In the genomic region with DNA sequence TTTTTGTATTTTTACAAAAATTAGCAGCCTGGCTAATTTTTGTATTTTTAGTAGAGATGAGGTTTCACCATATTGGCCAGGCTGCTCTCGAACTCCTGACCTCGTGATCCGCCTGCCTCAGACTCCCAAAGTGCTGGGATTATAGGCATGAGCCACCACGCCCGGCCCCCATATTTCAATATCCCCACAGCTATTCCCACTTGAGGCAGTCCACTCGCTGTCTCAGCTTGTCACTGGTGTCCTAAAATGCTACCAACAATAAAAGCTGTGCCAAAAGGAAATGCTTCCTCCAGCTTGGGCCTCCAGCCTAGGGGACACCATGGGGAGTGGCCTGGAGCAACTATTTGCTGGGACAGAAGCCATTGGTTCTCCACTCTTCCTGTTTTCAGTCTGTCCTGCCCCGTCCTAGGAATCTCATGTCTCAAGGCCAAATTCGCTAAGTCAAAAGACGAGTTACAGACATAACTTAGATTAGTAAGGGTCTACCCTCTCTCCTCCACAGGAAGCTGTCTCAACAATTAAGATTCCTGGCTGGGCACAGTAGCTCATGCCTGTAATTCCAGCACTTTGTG, we compare ENCODE assay signal across 21 cellular contexts. TPM values are rescaled to one million over a fixed set of nuclear protein-coding genes. Genes with fewer than 3 reads are reported as not detected.
A peak's percentile ranks its signal among the peaks of the same experiment; 100 is the strongest.
DNase-seq lines count a peak whose midpoint lies in the region; ATAC-seq and TF ChIP-seq lines count a peak whose summit lies in the region.
"Had no signal": no experiment of that assay in that cellular context is flagged by ENCODE, and none has a peak within 500 bp of the region (broad histone marks: within the 10 kb centered on the region; RNA-seq: fewer than 3 reads in every experiment).

No MANE protein-coding gene starts in this region.

- H3K9me3 Mint-ChIP-seq in WTC11, result no peaks in the 10 kb centered on the region
- no peaks in the 10 kb centered on the region for H3K9me3 Mint-ChIP-seq in activated CD8-positive, alpha-beta T cell treated with anti-CD3 and anti-CD28 coated beads for 36 hours
- H3K9me3 Mint-ChIP-seq: CD4-positive, alpha-beta T cell; memory B cell; natural killer cell had no signal

- CTCF ChIA-PET in WTC11 (lab: Charles Lee), result no interaction called here
- CTCF ChIA-PET in activated CD8-positive, alpha-beta T cell treated with anti-CD3 and anti-CD28 coated beads for 36 hours (lab: Charles Lee), result no interaction called here

- peaks cover 5% of the 10 kb centered on the region for H3K27me3 Mint-ChIP-seq in WTC11 (ENCODE audit: low read depth)
- H3K27me3 Mint-ChIP-seq in activated CD8-positive, alpha-beta T cell treated with anti-CD3 and anti-CD28 coated beads for 36 hours, result no peaks in the 10 kb centered on the region
- H3K27me3 Mint-ChIP-seq: CD4-positive, alpha-beta T cell; memory B cell had no signal

- intact Hi-C loops in activated CD8-positive, alpha-beta T cell treated with anti-CD3 and anti-CD28 coated beads for 36 hours (cut with micrococcal nuclease), result no loop called here

- TF ChIP-seq CTCF in WTC11 (IDR thresholded peaks at IDR 0.05) (no peak), fibroblast of villous mesenchyme (IDR thresholded peaks at IDR 0.05; ENCODE audit: insufficient read depth, low read depth, low read length) (no peak)
- no peak for TF ChIP-seq CTCF in activated CD8-positive, alpha-beta T cell treated with anti-CD3 and anti-CD28 coated beads for 36 hours (IDR thresholded peaks at IDR 0.05)

- no peaks in the 10 kb centered on the region for H3K36me3 Mint-ChIP-seq in WTC11
- no peaks in the 10 kb centered on the region for H3K36me3 Mint-ChIP-seq in activated CD8-positive, alpha-beta T cell treated with anti-CD3 and anti-CD28 coated beads for 36 hours (ENCODE audit: low read depth)
- H3K36me3 Mint-ChIP-seq: natural killer cell had no signal

- H3K4me3 ChIP-seq in fibroblast of villous mesenchyme (ENCODE audit: low read depth, low read length), result no peak overlapping the region
- H3K4me3 ChIP-seq: psoas muscle, transverse colon had no signal

- H3K27ac Mint-ChIP-seq in WTC11, result no peak overlapping the region
- no peak overlapping the region for H3K27ac Mint-ChIP-seq in activated CD8-positive, alpha-beta T cell treated with anti-CD3 and anti-CD28 coated beads for 36 hours
- H3K27ac Mint-ChIP-seq: CD4-positive, alpha-beta T cell; memory B cell; natural killer cell had no signal

- DNase-seq in 8988T (peak; percentile 55), WTC11 (ENCODE audit: low spot score) (no peak), fibroblast of villous mesenchyme (ENCODE audit: low read depth) (peak; percentile 14), lung microvascular endothelial cell (ENCODE audit: low read depth in 2 of 2) (peak; percentile 40 to 43), DMS114 treated with DMSO at 0.1 percent for 48 hours (lab: John Stamatoyannopoulos, UW; ENCODE audit: unreplicated experiment) (no peak)
- DNase-seq in activated CD8-positive, alpha-beta T cell treated with anti-CD3 and anti-CD28 coated beads for 36 hours, result no peak
- DNase-seq: ACHN; activated CD4-positive, CD25-positive, alpha-beta regulatory T cell treated with anti-CD3 and anti-CD28 coated beads, Interleukin-2, amount 50 U/mL, for 72 hours; CD4-positive, alpha-beta T cell; DMS79 treated with DMSO at 0.1 percent for 48 hours; natural killer cell; NCI-H146; NCI-H82; PC-3; psoas muscle; stimulated activated CD4-positive, alpha-beta T cell treated with anti-CD3 and anti-CD28 coated beads, Interleukin-12 subunit alpha, Interleukin-12 subunit beta, amount 100 ng/mL, for 4 hours; T-helper 9 cell; transverse colon had no signal

- no peak overlapping the region for H3K4me3 Mint-ChIP-seq in WTC11
- H3K4me3 Mint-ChIP-seq in activated CD8-positive, alpha-beta T cell treated with anti-CD3 and anti-CD28 coated beads for 36 hours, result no peak overlapping the region
- H3K4me3 Mint-ChIP-seq: CD4-positive, alpha-beta T cell; memory B cell; natural killer cell had no signal

- H3K4me1 Mint-ChIP-seq in WTC11, result 0 out of 2 replicates have a peak, but pooled peaks cover 3% of the 10 kb centered on the region
- H3K4me1 Mint-ChIP-seq in activated CD8-positive, alpha-beta T cell treated with anti-CD3 and anti-CD28 coated beads for 36 hours (ENCODE audit: low read depth), result no peaks in the 10 kb centered on the region
- H3K4me1 Mint-ChIP-seq: natural killer cell had no signal

- POLR2A ChIA-PET in WTC11 (lab: Charles Lee), result no interaction called here
- POLR2A ChIA-PET in activated CD8-positive, alpha-beta T cell treated with anti-CD3 and anti-CD28 coated beads for 36 hours (lab: Charles Lee), result interaction anchor here (1.0 kb wide), 1 partner anchor 14 kb away, joined by 4 read pairs; no protein-coding TSS in a partner anchor

- ATAC-seq in WTC11, result peak; percentile 28; the same call in 1 of the 2 replicates
- no peak for ATAC-seq in GM21390 (IDR thresholded peaks at IDR 0.05; ENCODE audit: unreplicated experiment)
- no peak for ATAC-seq in GM21723 (IDR thresholded peaks at IDR 0.05; ENCODE audit: unreplicated experiment)
- ATAC-seq in activated CD8-positive, alpha-beta T cell treated with anti-CD3 and anti-CD28 coated beads for 36 hours, result no peak
- ATAC-seq: natural killer cell, PC-3 had no signal

TF ChIP-seq in WTC11, 78 proteins besides CTCF, POLR2A, EP300 and RAD21:
- no peak for TF ChIP-seq ZNF423 (CRISPR knock-in tag; IDR thresholded peaks at IDR 0.05)

RNA-seq across cellular contexts. Expression of a gene that starts 7.3 kb away (rescaled TPM):
- total RNA-seq in WTC11 (2021), result 93.8 to 108 TPM (median 106 TPM) in 3 replicates
- 24.2 and 25.4 TPM in 2 replicates for total RNA-seq in fibroblast of villous mesenchyme
- 8.1 and 8.9 TPM in 2 replicates for total RNA-seq in lung microvascular endothelial cell
- 10 to 100 TPM; 28.4 to 29.0 TPM for total RNA-seq in activated CD8-positive, alpha-beta T cell treated with anti-CD3 and anti-CD28 coated beads for 36 hours

RNA-seq across cellular contexts. Expression of a gene that starts 33.0 kb away (rescaled TPM):
- total RNA-seq in WTC11 (2021) (50.8 to 57.4 TPM (median 51.4 TPM) in 3 replicates), fibroblast of villous mesenchyme (14.5 and 16.4 TPM in 2 replicates), lung microvascular endothelial cell (6.8 and 9.9 TPM in 2 replicates)
- 10 to 100 TPM; 23.3 to 24.5 TPM for total RNA-seq in activated CD8-positive, alpha-beta T cell treated with anti-CD3 and anti-CD28 coated beads for 36 hours

RNA-seq across cellular contexts. Expression of a gene that starts 37.4 kb away (rescaled TPM):
- 44.7 to 47.2 TPM (median 45.6 TPM) in 3 replicates for total RNA-seq in WTC11 (2021)
- 12.2 and 16.0 TPM in 2 replicates for total RNA-seq in fibroblast of villous mesenchyme
- 9.1 and 9.6 TPM in 2 replicates for total RNA-seq in lung microvascular endothelial cell
- total RNA-seq in activated CD8-positive, alpha-beta T cell treated with anti-CD3 and anti-CD28 coated beads for 36 hours, result 1 to 10 TPM; 4.1 to 4.3 TPM

Comparison
In these comparisons a context has a peak if more than half of its experiments do, and no peak if none do; other contexts are left out.
1. DNase-seq: peak in 8988T (single experiment), fibroblast of villous mesenchyme (single experiment) and lung microvascular endothelial cell (2 of 2); none in WTC11 (single experiment), activated CD8-positive, alpha-beta T cell treated with anti-CD3 and anti-CD28 coated beads for 36 hours (single experiment) and DMS114 treated with DMSO at 0.1 percent for 48 hours (single experiment).